In the genomic region with DNA sequence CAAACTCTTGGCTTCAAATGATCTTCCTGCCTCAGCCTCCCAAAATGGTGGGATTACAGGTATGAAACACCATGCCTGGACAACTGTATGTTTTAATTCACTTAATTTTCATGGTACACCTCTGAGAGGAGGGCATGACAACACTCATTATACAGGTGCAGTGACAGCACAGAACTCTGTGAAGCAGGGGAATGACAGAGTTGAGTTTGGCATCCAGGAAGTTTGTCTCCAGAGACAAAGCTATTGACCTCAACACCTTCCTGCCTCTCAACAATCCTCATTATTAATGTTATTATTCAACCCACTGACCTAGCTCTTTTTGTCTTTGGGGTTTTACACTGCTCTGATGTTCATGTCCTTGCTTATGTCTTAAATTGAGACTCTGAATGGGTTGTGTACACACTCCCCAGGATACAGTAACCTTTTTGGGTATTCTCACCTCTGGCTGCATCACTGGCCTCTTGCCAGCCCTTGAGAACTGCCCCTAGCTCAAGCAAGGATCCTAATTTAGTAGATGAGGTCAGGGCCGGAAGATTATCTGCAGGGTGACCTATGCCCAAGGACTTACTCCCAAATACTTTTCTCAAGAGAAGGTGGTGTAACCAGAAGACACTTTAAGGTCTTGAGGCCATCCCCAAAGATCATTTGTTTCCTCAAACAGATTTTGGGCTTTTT, we compare ENCODE assay signal across 14 cellular contexts. TPM values are rescaled to one million over a fixed set of nuclear protein-coding genes. Genes with fewer than 3 reads are reported as not detected.
A peak's percentile ranks its signal among the peaks of the same experiment; 100 is the strongest.
DNase-seq lines count a peak whose midpoint lies in the region; ATAC-seq and TF ChIP-seq lines count a peak whose summit lies in the region.
"Had no signal": no experiment of that assay in that cellular context is flagged by ENCODE, and none has a peak within 500 bp of the region (broad histone marks: within the 10 kb centered on the region; RNA-seq: fewer than 3 reads in every experiment).

No MANE protein-coding gene starts in this region.

- H3K27me3 ChIP-seq in RWPE2 (ENCODE audit: insufficient read depth, poor library complexity, severe bottlenecking) (no peaks in the 10 kb centered on the region), mesenchymal stem cell (ENCODE audit: control insufficient read depth in 1 of 2, insufficient read depth in 1 of 2, low read length in 2 of 2) (no peaks in the 10 kb centered on the region)

- peaks cover 16% of the 10 kb centered on the region for H3K36me3 Mint-ChIP-seq in Calu3 (ENCODE audit: insufficient read depth, unreplicated experiment)

- H3K4me2 ChIP-seq in mesenchymal stem cell (ENCODE audit: low read length, poor library complexity, severe bottlenecking), result no peak overlapping the region

- H3K18ac ChIP-seq in mesenchymal stem cell (ENCODE audit: low read depth in 1 of 2, low read length in 2 of 2), result peak overlapping the region in 1 of 2 experiments; percentile 76

- peak overlapping the region; percentile 33 for H2BK5ac ChIP-seq in mesenchymal stem cell (ENCODE audit: low read depth, low read length, poor library complexity, severe bottlenecking)

- peak overlapping the region; percentile 99 for H2AK5ac ChIP-seq in mesenchymal stem cell (ENCODE audit: low read length, severe bottlenecking)

- H3K4me3 ChIP-seq in RWPE2 (ENCODE audit: severe bottlenecking) (no peak overlapping the region), mesenchymal stem cell (ENCODE audit: insufficient read depth in 1 of 2, low read depth in 1 of 2, low read length in 2 of 2) (no peak overlapping the region)
- H3K4me3 ChIP-seq: coronary artery, lung had no signal

- no peak overlapping the region for H3K9ac ChIP-seq in mesenchymal stem cell (ENCODE audit: low read length)

- H3K4me3 Mint-ChIP-seq in Calu3 (ENCODE audit: low read depth, unreplicated experiment), result no peak overlapping the region
- H3K4me3 Mint-ChIP-seq: activated CD4-positive, alpha-beta T cell treated with anti-CD3 and anti-CD28 coated beads, Interleukin-2, amount 10 ng/mL, durations not matched to agents 24 days and 14 days; activated naive CD4-positive, alpha-beta T cell treated with anti-CD3 and anti-CD28 coated beads, Interleukin-2, amount 10 ng/mL, durations not matched to agents 7 days and 5 days; nephron had no signal

- H2BK120ac ChIP-seq in mesenchymal stem cell (ENCODE audit: low read depth, low read length), result no peak overlapping the region

- H3K23ac ChIP-seq in mesenchymal stem cell (ENCODE audit: low read length in 2 of 2), result no peak overlapping the region

- peak overlapping the region; percentile 60 for H3K27ac Mint-ChIP-seq in Calu3 (ENCODE audit: unreplicated experiment)
- H3K27ac Mint-ChIP-seq: activated CD4-positive, alpha-beta T cell treated with anti-CD3 and anti-CD28 coated beads, Interleukin-2, amount 10 ng/mL, durations not matched to agents 24 days and 14 days; activated naive CD4-positive, alpha-beta T cell treated with anti-CD3 and anti-CD28 coated beads, Interleukin-2, amount 10 ng/mL, durations not matched to agents 7 days and 5 days had no signal

- H3K79me1 ChIP-seq in mesenchymal stem cell (replicated peaks; ENCODE audit: low read length, poor library complexity, severe bottlenecking), result peaks cover 10% of the 10 kb centered on the region

- H3K36me3 ChIP-seq in RWPE2 (ENCODE audit: low read depth), result no peaks in the 10 kb centered on the region
- H3K36me3 ChIP-seq in mesenchymal stem cell (ENCODE audit: control insufficient read depth in 1 of 2, insufficient read depth in 2 of 2, low read depth in 1 of 2, low read length in 2 of 2), result no peaks in the 10 kb centered on the region

- no peak for ATAC-seq in RWPE2 (ENCODE audit: low read depth)

- BruUV-seq in Calu3 (replicated peaks; lab: Mats Ljungman, UMichigan), result no TSS peak

- H3K27ac ChIP-seq in RWPE2 (ENCODE audit: poor library complexity, severe bottlenecking) (peak overlapping the region; percentile 31), mesenchymal stem cell (ENCODE audit: low read length, poor library complexity, severe bottlenecking) (peak overlapping the region; percentile 99)

- CTCF ChIA-PET in Calu3 (lab: Charles Lee), result interaction anchor here (0.9 to 1.3 kb wide), 2 partner anchors 25 to 125 kb away, joined by 3 to 4 read pairs; no protein-coding TSS in a partner anchor

- TF ChIP-seq CTCF in Calu3 (IDR thresholded peaks at IDR 0.05; ENCODE audit: unreplicated experiment) (no peak), RWPE2 (IDR thresholded peaks at IDR 0.05; ENCODE audit: poor library complexity, severe bottlenecking) (no peak)

- no peaks in the 10 kb centered on the region for H3K27me3 Mint-ChIP-seq in Calu3 (ENCODE audit: unreplicated experiment)
- H3K27me3 Mint-ChIP-seq: activated CD4-positive, alpha-beta T cell treated with anti-CD3 and anti-CD28 coated beads, Interleukin-2, amount 10 ng/mL, durations not matched to agents 24 days and 14 days had no signal

- H2BK15ac ChIP-seq in mesenchymal stem cell (ENCODE audit: low read depth, poor library complexity, severe bottlenecking), result no peak overlapping the region

- H3K14ac ChIP-seq in mesenchymal stem cell (ENCODE audit: low read length in 2 of 2), result peak overlapping the region in 1 of 2 experiments; percentile 76

- no peaks in the 10 kb centered on the region for H3K9me3 Mint-ChIP-seq in Calu3 (ENCODE audit: low read depth, unreplicated experiment)
- H3K9me3 Mint-ChIP-seq: activated CD4-positive, alpha-beta T cell treated with anti-CD3 and anti-CD28 coated beads, Interleukin-2, amount 10 ng/mL, durations not matched to agents 24 days and 14 days; activated naive CD4-positive, alpha-beta T cell treated with anti-CD3 and anti-CD28 coated beads, Interleukin-2, amount 10 ng/mL, durations not matched to agents 7 days and 5 days; nephron had no signal

- H4K91ac ChIP-seq in mesenchymal stem cell (ENCODE audit: low read length), result no peak overlapping the region

- intact Hi-C loops in Calu3 (cut with micrococcal nuclease; ENCODE audit: unreplicated experiment), result no loop called here

- DNase-seq in Calu3 (no peak), RWPE2 (ENCODE audit: low spot score) (no peak), mesenchymal stem cell (no peak), T-helper 1 cell (no peak), H4 (ENCODE audit: low spot score) (no peak), AG20443 (ENCODE audit: low spot score) (no peak)
- DNase-seq: activated CD4-positive, alpha-beta T cell treated with anti-CD3 and anti-CD28 coated beads, Interleukin-2, amount 10 ng/mL, durations not matched to agents 24 days and 14 days; activated naive CD4-positive, alpha-beta T cell treated with anti-CD3 and anti-CD28 coated beads, Interleukin-2, amount 10 ng/mL, durations not matched to agents 7 days and 5 days; COR-L47; KG1; NCI-H1092 had no signal

- H3K4me1 ChIP-seq in RWPE2 (ENCODE audit: insufficient read depth, poor library complexity, severe bottlenecking), result peaks cover 45% of the 10 kb centered on the region
- H3K4me1 ChIP-seq in mesenchymal stem cell (ENCODE audit: control insufficient read depth, insufficient read depth, low read depth, low read length), result peaks cover 14% of the 10 kb centered on the region

- H3K9me3 ChIP-seq in RWPE2 (ENCODE audit: severe bottlenecking) (no peaks in the 10 kb centered on the region), mesenchymal stem cell (ENCODE audit: control insufficient read depth, low read length) (no peaks in the 10 kb centered on the region)

- H3K4ac ChIP-seq in mesenchymal stem cell (ENCODE audit: low read depth in 1 of 2, low read length in 2 of 2), result no peak overlapping the region

- H2BK12ac ChIP-seq in mesenchymal stem cell (ENCODE audit: low read length in 2 of 2), result peak overlapping the region in 1 of 2 experiments; percentile 48

- no peak overlapping the region for H4K8ac ChIP-seq in mesenchymal stem cell (ENCODE audit: low read length)

- WGBS in mesenchymal stem cell, result 80% methylated on average over 1 of the region's 1 CpG

- H3K4me1 Mint-ChIP-seq in Calu3 (ENCODE audit: low read depth, unreplicated experiment), result peaks cover 39% of the 10 kb centered on the region

- no peak overlapping the region for H2AFZ ChIP-seq in mesenchymal stem cell (ENCODE audit: low read depth, low read length)

RNA-seq across cellular contexts. Expression of gene IER3, which starts 13.1 kb away (rescaled TPM):
- total RNA-seq in Calu3 (2022), result 270 and 458 TPM in 2 replicates
- polyA plus RNA-seq in mesenchymal stem cell (2013, experiment 1 of 2), result 220 TPM
- polyA plus RNA-seq in mesenchymal stem cell (2013, experiment 2 of 2), result 207 TPM
- total RNA-seq in H4 (2014; rRNA removed; shearing (Covaris generic)), result 53.1 and 58.9 TPM in 2 replicates

RNA-seq across cellular contexts. Expression of gene FLOT1, which starts 14.9 kb away (rescaled TPM):
- 240 and 243 TPM in 2 replicates for total RNA-seq in Calu3 (2022)
- polyA plus RNA-seq in mesenchymal stem cell (2013, experiment 1 of 2), result 120 TPM
- polyA plus RNA-seq in mesenchymal stem cell (2013, experiment 2 of 2), result 118 TPM
- total RNA-seq in H4 (2014; rRNA removed; shearing (Covaris generic)), result 206 and 213 TPM in 2 replicates

RNA-seq across cellular contexts. Expression of gene TUBB, which starts 37.2 kb away (rescaled TPM):
- 967 and 1,123 TPM in 2 replicates for total RNA-seq in Calu3 (2022)
- polyA plus RNA-seq in mesenchymal stem cell (2013, experiment 1 of 2), result 839 TPM
- polyA plus RNA-seq in mesenchymal stem cell (2013, experiment 2 of 2), result 819 TPM
- 1,333 and 1,508 TPM in 2 replicates for total RNA-seq in H4 (2014; rRNA removed; shearing (Covaris generic))

RNA-seq across cellular contexts. Expression of gene MDC1, which starts 40.3 kb away (rescaled TPM):
- 62.4 and 66.6 TPM in 2 replicates for total RNA-seq in Calu3 (2022)
- polyA plus RNA-seq in mesenchymal stem cell (2013, experiment 1 of 2), result 9.8 TPM
- 8.6 TPM for polyA plus RNA-seq in mesenchymal stem cell (2013, experiment 2 of 2)
- total RNA-seq in H4 (2014; rRNA removed; shearing (Covaris generic)), result 7.8 and 8.7 TPM in 2 replicates
